ENCODE assay signal across 9 cellular contexts in the genomic region with DNA sequence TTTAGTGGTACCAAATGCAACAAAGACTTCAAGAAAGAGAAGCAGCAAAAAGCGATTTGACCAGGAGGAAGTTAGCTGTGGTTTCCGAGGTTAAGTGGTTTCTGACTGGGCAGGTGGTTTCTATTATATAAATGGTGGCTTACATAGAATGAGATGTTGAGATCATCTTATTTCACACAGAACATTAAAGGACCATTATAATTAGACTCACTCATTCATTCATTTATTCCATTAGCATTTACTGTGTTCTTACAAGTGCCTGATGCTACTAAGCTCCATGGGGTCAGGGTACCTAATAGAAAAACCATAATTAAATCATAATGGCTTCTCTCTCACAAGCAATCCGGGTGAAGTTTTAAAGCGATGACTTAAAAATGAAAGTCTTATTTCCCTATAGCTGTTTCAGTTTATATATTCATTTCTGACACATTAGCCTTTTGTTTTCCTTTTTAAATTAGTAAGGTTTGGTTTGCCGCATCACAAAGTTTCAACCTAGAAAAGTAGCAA. TPM values are rescaled to one million over a fixed set of nuclear protein-coding genes. Genes with fewer than 3 reads are reported as not detected.
A peak's percentile ranks its signal among the peaks of the same experiment; 100 is the strongest.
DNase-seq lines count a peak whose midpoint lies in the region; ATAC-seq and TF ChIP-seq lines count a peak whose summit lies in the region.
"Had no signal": no experiment of that assay in that cellular context is flagged by ENCODE, and none has a peak within 500 bp of the region (broad histone marks: within the 10 kb centered on the region; RNA-seq: fewer than 3 reads in every experiment).

No MANE protein-coding gene starts in this region.

- H3K4me1 ChIP-seq in left lung, result no peaks in the 10 kb centered on the region

- peaks cover 3% of the 10 kb centered on the region for H3K36me3 ChIP-seq in H7 (replicated peaks; ENCODE audit: control insufficient read depth, insufficient read depth, low read length)
- no peaks in the 10 kb centered on the region for H3K36me3 ChIP-seq in left lung

- peak; percentile 6 for DNase-seq in central memory CD4-positive, alpha-beta T cell
- DNase-seq in islet precursor cell (no peak), H7 (no peak), C1 segment of cervical spinal cord (lab: John Stamatoyannopoulos, UW) (no peak), left lung (no peak)

- ATAC-seq in GM18517 (IDR thresholded peaks at IDR 0.05; ENCODE audit: unreplicated experiment), result peak; percentile 97
- ATAC-seq in GM21526 (IDR thresholded peaks at IDR 0.05; ENCODE audit: low FRiP score, unreplicated experiment), result peak; percentile 96
- ATAC-seq in HG03457 (IDR thresholded peaks at IDR 0.05; ENCODE audit: unreplicated experiment), result peak; percentile 89
- no peak for ATAC-seq in left lung
- ATAC-seq: Right ventricle myocardium inferior had no signal

- H3K27me3 ChIP-seq in H7 (ENCODE audit: control insufficient read depth, insufficient read depth, low read length) (no peaks in the 10 kb centered on the region), left lung (no peaks in the 10 kb centered on the region)

- TF ChIP-seq CTCF in left lung (IDR thresholded peaks at IDR 0.05), result no peak

- no peak overlapping the region for H3K4me3 ChIP-seq in H7 (ENCODE audit: insufficient read depth, low read depth, low read length)
- no peak overlapping the region for H3K4me3 ChIP-seq in left lung

- H3K9me3 ChIP-seq in left lung, result no peaks in the 10 kb centered on the region

- intact Hi-C loops in left lung (cut with DNase I), result no loop called here

- H3K27ac ChIP-seq in left lung, result no peak overlapping the region

RNA-seq across cellular contexts. Expression of a gene that starts 10.6 kb away (rescaled TPM):
- 103 and 138 TPM in 2 replicates for total RNA-seq in H7 (2014; rRNA removed; shearing (Covaris generic))
- 10 to 100 TPM; 13.2 to 21.0 TPM for total RNA-seq in left lung

RNA-seq across cellular contexts. Expression of a gene that starts 18.0 kb away (rescaled TPM):
- total RNA-seq in H7 (2014; rRNA removed; shearing (Covaris generic)), result 1.3 and 2.0 TPM in 2 replicates
- 10 to 100 TPM; 25.1 to 25.9 TPM for total RNA-seq in left lung

RNA-seq across cellular contexts. Expression of a gene that starts 41.3 kb away (rescaled TPM):
- total RNA-seq in H7 (2014; rRNA removed; shearing (Covaris generic)), result 24.2 and 30.0 TPM in 2 replicates
- total RNA-seq in left lung, result not detected

Comparison
In these comparisons a context has a peak if more than half of its experiments do, and no peak if none do; other contexts are left out.
1. RNA of a gene that starts 41.3 kb away (total RNA-seq): 24.2 to 30.0 TPM in H7; not detected in left lung; every median in the first group is over 10 times any median in the second.